Comparison of ENCODE assay signal across 1 cellular context in the genomic region with DNA sequence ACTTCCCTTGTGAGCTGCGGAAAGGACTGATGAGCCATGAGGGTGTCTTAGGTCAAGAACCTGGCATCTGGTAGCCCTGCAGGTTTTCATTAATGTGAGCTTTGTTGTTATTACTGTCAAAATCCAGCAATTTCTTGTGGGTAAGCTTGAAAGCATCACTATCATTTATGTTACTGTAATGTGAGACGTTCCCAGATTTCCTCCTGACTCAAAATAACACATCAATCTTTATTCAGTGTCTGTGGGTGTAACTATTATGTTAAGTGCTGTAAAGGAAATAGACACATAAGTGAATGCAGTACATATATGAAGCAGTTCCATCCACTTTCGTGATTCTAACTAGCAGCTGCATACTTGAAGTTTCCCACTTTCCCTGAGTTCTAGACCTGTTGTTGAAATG.
TF ChIP-seq lines count a peak whose summit lies in the region.

No MANE protein-coding gene starts in this region.

TF ChIP-seq in WTC11, 78 proteins besides CTCF, POLR2A, EP300 and RAD21 (continued from another document):
- TF ChIP-seq, protein P1, sequence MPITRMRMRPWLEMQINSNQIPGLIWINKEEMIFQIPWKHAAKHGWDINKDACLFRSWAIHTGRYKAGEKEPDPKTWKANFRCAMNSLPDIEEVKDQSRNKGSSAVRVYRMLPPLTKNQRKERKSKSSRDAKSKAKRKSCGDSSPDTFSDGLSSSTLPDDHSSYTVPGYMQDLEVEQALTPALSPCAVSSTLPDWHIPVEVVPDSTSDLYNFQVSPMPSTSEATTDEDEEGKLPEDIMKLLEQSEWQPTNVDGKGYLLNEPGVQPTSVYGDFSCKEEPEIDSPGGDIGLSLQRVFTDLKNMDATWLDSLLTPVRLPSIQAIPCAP (CRISPR knock-in tag; IDR thresholded peaks at IDR 0.05) = no peak
- TF ChIP-seq ZNF232 (CRISPR knock-in tag; IDR thresholded peaks at IDR 0.05) (no peak), RELA (CRISPR knock-in tag; IDR thresholded peaks at IDR 0.05; ENCODE audit: borderline replicate concordance) (no peak), SMAD3 (CRISPR knock-in tag; IDR thresholded peaks at IDR 0.05; ENCODE audit: borderline replicate concordance) (no peak), ZNF671 (CRISPR knock-in tag; IDR thresholded peaks at IDR 0.05) (no peak), ESRRA (CRISPR knock-in tag; IDR thresholded peaks at IDR 0.05; ENCODE audit: borderline replicate concordance) (no peak), TEAD4 (CRISPR knock-in tag; IDR thresholded peaks at IDR 0.05) (no peak)
- TF ChIP-seq, protein P2, sequence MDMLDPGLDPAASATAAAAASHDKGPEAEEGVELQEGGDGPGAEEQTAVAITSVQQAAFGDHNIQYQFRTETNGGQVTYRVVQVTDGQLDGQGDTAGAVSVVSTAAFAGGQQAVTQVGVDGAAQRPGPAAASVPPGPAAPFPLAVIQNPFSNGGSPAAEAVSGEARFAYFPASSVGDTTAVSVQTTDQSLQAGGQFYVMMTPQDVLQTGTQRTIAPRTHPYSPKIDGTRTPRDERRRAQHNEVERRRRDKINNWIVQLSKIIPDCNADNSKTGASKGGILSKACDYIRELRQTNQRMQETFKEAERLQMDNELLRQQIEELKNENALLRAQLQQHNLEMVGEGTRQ (CRISPR knock-in tag; IDR thresholded peaks at IDR 0.05) = no peak
- TF ChIP-seq, protein P3, sequence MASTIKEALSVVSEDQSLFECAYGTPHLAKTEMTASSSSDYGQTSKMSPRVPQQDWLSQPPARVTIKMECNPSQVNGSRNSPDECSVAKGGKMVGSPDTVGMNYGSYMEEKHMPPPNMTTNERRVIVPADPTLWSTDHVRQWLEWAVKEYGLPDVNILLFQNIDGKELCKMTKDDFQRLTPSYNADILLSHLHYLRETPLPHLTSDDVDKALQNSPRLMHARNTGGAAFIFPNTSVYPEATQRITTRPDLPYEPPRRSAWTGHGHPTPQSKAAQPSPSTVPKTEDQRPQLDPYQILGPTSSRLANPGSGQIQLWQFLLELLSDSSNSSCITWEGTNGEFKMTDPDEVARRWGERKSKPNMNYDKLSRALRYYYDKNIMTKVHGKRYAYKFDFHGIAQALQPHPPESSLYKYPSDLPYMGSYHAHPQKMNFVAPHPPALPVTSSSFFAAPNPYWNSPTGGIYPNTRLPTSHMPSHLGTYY (CRISPR knock-in tag; IDR thresholded peaks at IDR 0.05) = no peak
- TF ChIP-seq, protein P4, sequence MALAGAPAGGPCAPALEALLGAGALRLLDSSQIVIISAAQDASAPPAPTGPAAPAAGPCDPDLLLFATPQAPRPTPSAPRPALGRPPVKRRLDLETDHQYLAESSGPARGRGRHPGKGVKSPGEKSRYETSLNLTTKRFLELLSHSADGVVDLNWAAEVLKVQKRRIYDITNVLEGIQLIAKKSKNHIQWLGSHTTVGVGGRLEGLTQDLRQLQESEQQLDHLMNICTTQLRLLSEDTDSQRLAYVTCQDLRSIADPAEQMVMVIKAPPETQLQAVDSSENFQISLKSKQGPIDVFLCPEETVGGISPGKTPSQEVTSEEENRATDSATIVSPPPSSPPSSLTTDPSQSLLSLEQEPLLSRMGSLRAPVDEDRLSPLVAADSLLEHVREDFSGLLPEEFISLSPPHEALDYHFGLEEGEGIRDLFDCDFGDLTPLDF (CRISPR knock-in tag; IDR thresholded peaks at IDR 0.05) = no peak
